ENCODE assay signal across 33 cellular contexts in the genomic region with DNA sequence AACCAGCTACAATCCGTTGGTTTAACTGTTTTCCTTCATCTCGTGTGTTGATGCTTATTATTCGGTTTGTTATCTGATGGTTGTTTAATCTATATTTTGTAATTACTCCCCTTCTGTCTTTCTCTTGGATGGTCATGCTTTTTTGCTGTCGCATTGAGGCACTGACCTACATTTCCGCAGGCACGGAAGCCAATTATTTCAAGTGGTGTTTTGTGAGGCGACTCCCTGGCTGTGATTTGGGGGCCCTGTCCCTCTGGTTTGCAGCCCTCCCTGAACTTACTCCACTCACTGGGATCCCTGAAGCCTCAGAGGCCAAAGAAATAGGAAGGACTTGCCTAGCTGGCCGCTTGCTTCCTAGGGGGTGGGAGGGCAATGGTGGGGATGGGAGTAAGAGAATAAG.
"Had no signal": no experiment of that assay in that cellular context is flagged by ENCODE, and none has a peak within 500 bp of the region (broad histone marks: within the 10 kb centered on the region; RNA-seq: fewer than 3 reads in every experiment).

No MANE protein-coding gene starts in this region.

- H3K4me1 Mint-ChIP-seq: activated naive CD4-positive, alpha-beta T cell treated with anti-CD3 and anti-CD28 coated beads, Interleukin-2, amount 50 U/mL, for 24 hours; activated T-helper 17 cell treated with anti-CD3 and anti-CD28 coated beads, Interleukin-2, amount 50 U/mL, for 72 hours had no signal

- H3K4me3 ChIP-seq: adrenal gland, body of pancreas, K562, Peyer's patch, SJSA1 had no signal

- H3K9me3 ChIP-seq: adrenal gland, body of pancreas, Peyer's patch, SJSA1, SK-N-SH had no signal

- H3K27ac Mint-ChIP-seq: activated CD4-positive, alpha-beta T cell treated with anti-CD3 and anti-CD28 coated beads, Interleukin-2, amount 10 ng/mL, durations not matched to agents 24 days and 14 days; activated CD8-positive, alpha-beta T cell treated with anti-CD3 and anti-CD28 coated beads for 36 hours; activated naive CD4-positive, alpha-beta T cell treated with anti-CD3 and anti-CD28 coated beads, Interleukin-2, amount 50 U/mL, for 24 hours; activated naive CD8-positive, alpha-beta T cell treated with anti-CD3 and anti-CD28 coated beads, Interleukin-2, amount 10 ng/mL, durations not matched to agents 7 days and 5 days; activated T-cell treated with anti-CD3 and anti-CD28 coated beads, Interleukin-2, amount 50 U/mL, for 72 hours; activated T-helper 17 cell treated with anti-CD3 and anti-CD28 coated beads, Interleukin-2, amount 50 U/mL, for 72 hours; T-helper 1 cell treated with Interleukin-12 subunit alpha and Interleukin-12 subunit beta and Interleukin-4 antibody, amounts not matched to agents 30 μg/mL and 1 μg/mL, for 36 hours; T-helper 2 cell treated with Interferon-gamma antibody and Interleukin-4, amounts not matched to agents 5 μg/mL and 100 μg/mL, for 36 hours had no signal

- H3K27me3 ChIP-seq: adrenal gland, body of pancreas, Peyer's patch, SJSA1 had no signal

- DNase-seq: activated CD4-positive, alpha-beta T cell treated with anti-CD3 and anti-CD28 coated beads, Interleukin-2, amount 10 ng/mL, durations not matched to agents 24 days and 14 days; activated CD4-positive, alpha-beta T cell treated with anti-CD3 and anti-CD28 coated beads, Interleukin-2, amount 50 U/mL, for 4 hours; activated CD8-positive, alpha-beta T cell treated with anti-CD3 and anti-CD28 coated beads for 36 hours; activated gamma-delta T cell; activated naive CD4-positive, alpha-beta T cell treated with Interleukin-2 at 50 U/mL for 16 hours; activated naive CD8-positive, alpha-beta T cell treated with anti-CD3 and anti-CD28 coated beads, Interleukin-2, amount 10 ng/mL, durations not matched to agents 7 days and 5 days; activated T-cell treated with anti-CD3 and anti-CD28 coated beads, Interleukin-2, amount 50 U/mL, for 1 hour; activated T-cell treated with anti-CD3 and anti-CD28 coated beads, Interleukin-2, amount 50 U/mL, for 72 hours; body of pancreas; caudate nucleus; NCI-H1048; NCI-H1105 treated with DMSO at 0.1 percent for 48 hours; NCI-H1436; NCI-H1694 treated with DMSO at 0.1 percent for 48 hours; NCI-H2029; NCI-H345; NCI-H524 treated with DMSO at 0.1 percent for 48 hours; NK-92 treated with Interleukin-12 subunit alpha and Interleukin-12 subunit beta, amount 100 ng/mL, for 24 hours; PC-3; Peyer's patch; RPMI8226; SHP77 treated with DMSO at 0.1 percent for 48 hours; SK-N-SH had no signal

- H3K4me2 ChIP-seq: SK-N-SH had no signal

- H3K9me3 Mint-ChIP-seq: activated CD4-positive, alpha-beta T cell treated with anti-CD3 and anti-CD28 coated beads, Interleukin-2, amount 10 ng/mL, durations not matched to agents 24 days and 14 days; activated CD8-positive, alpha-beta T cell treated with anti-CD3 and anti-CD28 coated beads for 36 hours; activated naive CD4-positive, alpha-beta T cell treated with anti-CD3 and anti-CD28 coated beads, Interleukin-2, amount 50 U/mL, for 24 hours; activated naive CD8-positive, alpha-beta T cell treated with anti-CD3 and anti-CD28 coated beads, Interleukin-2, amount 10 ng/mL, durations not matched to agents 7 days and 5 days; activated T-cell treated with anti-CD3 and anti-CD28 coated beads, Interleukin-2, amount 50 U/mL, for 72 hours; activated T-helper 17 cell treated with anti-CD3 and anti-CD28 coated beads, Interleukin-2, amount 50 U/mL, for 72 hours; T-helper 1 cell treated with Interleukin-12 subunit alpha and Interleukin-12 subunit beta and Interleukin-4 antibody, amounts not matched to agents 30 μg/mL and 1 μg/mL, for 36 hours; T-helper 2 cell treated with Interferon-gamma antibody and Interleukin-4, amounts not matched to agents 5 μg/mL and 100 μg/mL, for 36 hours had no signal

- H3K36me3 Mint-ChIP-seq: activated naive CD4-positive, alpha-beta T cell treated with anti-CD3 and anti-CD28 coated beads, Interleukin-2, amount 50 U/mL, for 24 hours; activated naive CD8-positive, alpha-beta T cell treated with anti-CD3 and anti-CD28 coated beads, Interleukin-2, amount 10 ng/mL, durations not matched to agents 7 days and 5 days had no signal

- H3K4me1 ChIP-seq: adrenal gland, body of pancreas, Peyer's patch, SJSA1 had no signal

- H3K36me3 ChIP-seq: adrenal gland, Peyer's patch, SJSA1 had no signal

- ATAC-seq: activated CD8-positive, alpha-beta T cell treated with anti-CD3 and anti-CD28 coated beads for 36 hours; activated T-cell treated with anti-CD3 and anti-CD28 coated beads, Interleukin-2, amount 50 U/mL, for 72 hours; activated T-helper 17 cell treated with anti-CD3 and anti-CD28 coated beads, Interleukin-2, amount 50 U/mL, for 72 hours; body of pancreas; K562; PC-3 had no signal

- FAIRE-seq: astrocyte, bronchial epithelial cell, K562, TTC549 had no signal

- H3K27ac ChIP-seq: adrenal gland, body of pancreas, Peyer's patch, SJSA1 had no signal

- H3K4me3 Mint-ChIP-seq: activated CD4-positive, alpha-beta T cell treated with anti-CD3 and anti-CD28 coated beads, Interleukin-2, amount 10 ng/mL, durations not matched to agents 24 days and 14 days; activated CD8-positive, alpha-beta T cell treated with anti-CD3 and anti-CD28 coated beads for 36 hours; activated naive CD4-positive, alpha-beta T cell treated with anti-CD3 and anti-CD28 coated beads, Interleukin-2, amount 50 U/mL, for 24 hours; activated naive CD8-positive, alpha-beta T cell treated with anti-CD3 and anti-CD28 coated beads, Interleukin-2, amount 10 ng/mL, durations not matched to agents 7 days and 5 days; activated T-cell treated with anti-CD3 and anti-CD28 coated beads, Interleukin-2, amount 50 U/mL, for 72 hours; activated T-helper 17 cell treated with anti-CD3 and anti-CD28 coated beads, Interleukin-2, amount 50 U/mL, for 72 hours; T-helper 1 cell treated with Interleukin-12 subunit alpha and Interleukin-12 subunit beta and Interleukin-4 antibody, amounts not matched to agents 30 μg/mL and 1 μg/mL, for 36 hours; T-helper 2 cell treated with Interferon-gamma antibody and Interleukin-4, amounts not matched to agents 5 μg/mL and 100 μg/mL, for 36 hours had no signal

- H3K9ac ChIP-seq: SK-N-SH had no signal
